Comparison of ENCODE assay signal across 1 cellular context in genomic region chr9:88090151-88090581, GRCh38.
TF ChIP-seq lines count a peak whose summit lies in the region.

No MANE protein-coding gene starts in this region.

TF ChIP-seq in HEK293, 187 proteins besides CTCF, POLR2A, EP300 and RAD21 (continued from another document and continues in another):
- TF ChIP-seq ZNF518A (tag by site-specific recombination; conservative IDR thresholded peaks at IDR 0.05; ENCODE audit: low read depth): 0 out of 2 replicates have a peak, but pooled peaks have one; percentile 23
- TF ChIP-seq ZNF76 (tag by site-specific recombination; IDR thresholded peaks at IDR 0.05; ENCODE audit: borderline replicate concordance, low read depth): peak; percentile 25; the same call in 1 of the 2 replicates
- no peak for TF ChIP-seq ZBTB17 (tag by site-specific recombination; IDR thresholded peaks at IDR 0.05)
- no peak for TF ChIP-seq ZNF596 (tag by site-specific recombination; IDR thresholded peaks at IDR 0.05)
- TF ChIP-seq ZNF280D (tag by site-specific recombination; IDR thresholded peaks at IDR 0.05): no peak
- TF ChIP-seq ZNF48 (tag by site-specific recombination; IDR thresholded peaks at IDR 0.05): no peak
- no peak for TF ChIP-seq ZNF19 (tag by site-specific recombination; IDR thresholded peaks at IDR 0.05; ENCODE audit: low read depth)
- no peak for TF ChIP-seq ZNF560 (tag by site-specific recombination; IDR thresholded peaks at IDR 0.05; ENCODE audit: borderline replicate concordance)
- TF ChIP-seq ZNF132 (tag by site-specific recombination; IDR thresholded peaks at IDR 0.05; ENCODE audit: borderline replicate concordance): no peak
- TF ChIP-seq ZNF37A (tag by site-specific recombination; IDR thresholded peaks at IDR 0.05): no peak
- TF ChIP-seq ZNF501 (tag by site-specific recombination; IDR thresholded peaks at IDR 0.05): 0 out of 2 replicates have a peak, but pooled peaks have one; percentile 31
- TF ChIP-seq ZNF354C (tag by site-specific recombination; IDR thresholded peaks at IDR 0.05; ENCODE audit: borderline replicate concordance, low read depth): no peak
- TF ChIP-seq TSHZ1 (tag by site-specific recombination; IDR thresholded peaks at IDR 0.05; ENCODE audit: borderline replicate concordance): no peak
- TF ChIP-seq ZNF157 (tag by site-specific recombination; IDR thresholded peaks at IDR 0.05): no peak
- TF ChIP-seq ZNF785 (tag by site-specific recombination; IDR thresholded peaks at IDR 0.05): no peak
- TF ChIP-seq PRDM6 (tag by site-specific recombination; IDR thresholded peaks at IDR 0.05): 0 out of 2 replicates have a peak, but pooled peaks have one; percentile 30
- no peak for TF ChIP-seq ZSCAN4 (tag by site-specific recombination; IDR thresholded peaks at IDR 0.05)
- TF ChIP-seq ZNF174 (tag by site-specific recombination; IDR thresholded peaks at IDR 0.05): no peak
- TF ChIP-seq GFI1B (tag by site-specific recombination; IDR thresholded peaks at IDR 0.05): no peak
- TF ChIP-seq REST (tag by site-specific recombination; IDR thresholded peaks at IDR 0.05): no peak
- TF ChIP-seq INSM2 (tag by site-specific recombination; IDR thresholded peaks at IDR 0.05): no peak
- no peak for TF ChIP-seq ZNF561 (tag by site-specific recombination; IDR thresholded peaks at IDR 0.05; ENCODE audit: borderline replicate concordance)
- no peak for TF ChIP-seq ZNF654 (tag by site-specific recombination; IDR thresholded peaks at IDR 0.05; ENCODE audit: low read depth)
- TF ChIP-seq ZSCAN23 (tag by site-specific recombination; IDR thresholded peaks at IDR 0.05): no peak
- no peak for TF ChIP-seq ZNF837 (tag by site-specific recombination; IDR thresholded peaks at IDR 0.05)
- TF ChIP-seq ZNF621 (tag by site-specific recombination; IDR thresholded peaks at IDR 0.05): no peak
- no peak for TF ChIP-seq ZNF266 (tag by site-specific recombination; IDR thresholded peaks at IDR 0.05; ENCODE audit: low read depth)
- TF ChIP-seq SP7 (tag by site-specific recombination; IDR thresholded peaks at IDR 0.05): 0 out of 2 replicates have a peak, but pooled peaks have one; percentile 40
- TF ChIP-seq SP2 (tag by site-specific recombination; IDR thresholded peaks at IDR 0.05): no peak
- TF ChIP-seq ZNF2 (tag by site-specific recombination; IDR thresholded peaks at IDR 0.05): no peak
- peak; percentile 71; the same call in 1 of the 2 replicates for TF ChIP-seq OSR2 (tag by site-specific recombination; IDR thresholded peaks at IDR 0.05)
- TF ChIP-seq ZNF692 (tag by site-specific recombination; IDR thresholded peaks at IDR 0.05): peak; percentile 34
- TF ChIP-seq ZNF146 (tag by site-specific recombination; IDR thresholded peaks at IDR 0.05): no peak
- TF ChIP-seq ZNF521 (tag by site-specific recombination; IDR thresholded peaks at IDR 0.05): no peak
- TF ChIP-seq ZNF558 (tag by site-specific recombination; IDR thresholded peaks at IDR 0.05): no peak
- no peak for TF ChIP-seq HOXC10 (CRISPR knock-in tag; IDR thresholded peaks at IDR 0.05)
